In genomic region chr22:31681625-31682345, GRCh38 we compare ENCODE assay signal across 12 cellular contexts. TPM values are rescaled to one million over a fixed set of nuclear protein-coding genes. Genes with fewer than 3 reads are reported as not detected.
DNase-seq lines count a peak whose midpoint lies in the region; ATAC-seq and TF ChIP-seq lines count a peak whose summit lies in the region.
"Had no signal": no experiment of that assay in that cellular context is flagged by ENCODE, and none has a peak within 500 bp of the region (broad histone marks: within the 10 kb centered on the region; RNA-seq: fewer than 3 reads in every experiment).

No MANE protein-coding gene starts in this region.

- TF ChIP-seq CTCF in ascending aorta (IDR thresholded peaks at IDR 0.05) (no peak), fibroblast of pulmonary artery (IDR thresholded peaks at IDR 0.05; ENCODE audit: low read length, missing control alignments) (no peak)

- DNase-seq in EL (peak; percentile 14), ascending aorta (ENCODE audit: low spot score in 2 of 2) (no peak), fibroblast of pulmonary artery (ENCODE audit: low read depth) (peak; percentile 17), NCI-H128 (lab: John Stamatoyannopoulos, UW; ENCODE audit: unreplicated experiment) (no peak), GM19238 (ENCODE audit: insufficient read length, low spot score) (no peak), NCI-H748 treated with DMSO at 0.1 percent for 48 hours (lab: John Stamatoyannopoulos, UW) (no peak)
- DNase-seq: activated B cell treated with CpG ODN at 0.5 μM for 24 hours; activated naive CD4-positive, alpha-beta T cell treated with anti-CD3 and anti-CD28 coated beads, Interleukin-2, amount 50 U/mL, for 16 hours; NCI-H1105 treated with DMSO at 0.1 percent for 48 hours; posterior cingulate gyrus had no signal

- intact Hi-C loops in ascending aorta (cut with DNase I): loop anchor here (5.0 kb wide), 1 partner anchor 71 kb away; the partner anchor contains the start of genes DEPDC5 and PRR14L

- H3K9me3 ChIP-seq in ascending aorta (no peaks in the 10 kb centered on the region), skeletal muscle tissue (ENCODE audit: control insufficient read depth in 3 of 3, low read length in 3 of 3) (no peaks in the 10 kb centered on the region)

- H3K36me3 ChIP-seq in ascending aorta (peaks cover 9% of the 10 kb centered on the region in 2 donors), skeletal muscle tissue (ENCODE audit: control insufficient read depth in 3 of 3, insufficient read depth in 3 of 3, low read length in 3 of 3) (peaks cover 0 to 15% (median 13%) of the 10 kb centered on the region in 3 donors)

- peaks cover 4 to 31% of the 10 kb centered on the region in 2 donors for H3K4me1 ChIP-seq in ascending aorta
- peaks cover 13 to 42% (median 30%) of the 10 kb centered on the region in 3 donors for H3K4me1 ChIP-seq in skeletal muscle tissue (ENCODE audit: control insufficient read depth in 3 of 3, insufficient read depth in 3 of 3, low read length in 3 of 3)

- H3K27ac ChIP-seq in ascending aorta (peak overlapping the region; percentile 64 to 77), skeletal muscle tissue (ENCODE audit: low read depth, low read length) (peak overlapping the region; percentile 36)

- ATAC-seq in HG03432 (IDR thresholded peaks at IDR 0.05; ENCODE audit: unreplicated experiment): no peak

- H3K27me3 ChIP-seq in ascending aorta: no peaks in the 10 kb centered on the region
- H3K27me3 ChIP-seq in skeletal muscle tissue (ENCODE audit: control insufficient read depth in 3 of 3, insufficient read depth in 3 of 3, low read length in 3 of 3): no peaks in the 10 kb centered on the region

- peak overlapping the region in 1 of 3 donors; percentile 9 for H3K9ac ChIP-seq in skeletal muscle tissue (ENCODE audit: low read depth in 1 of 3, low read length in 3 of 3)

- H3K4me3 ChIP-seq in ascending aorta: peak overlapping the region; percentile 9 to 36
- no peak overlapping the region for H3K4me3 ChIP-seq in fibroblast of pulmonary artery (replicated peaks; ENCODE audit: low read depth, low read length)
- no peak overlapping the region for H3K4me3 ChIP-seq in skeletal muscle tissue (ENCODE audit: low read length in 3 of 3)

RNA-seq across cellular contexts. Expression of gene PISD, which starts 19.8 kb away (rescaled TPM):
- total RNA-seq in ascending aorta (110 TPM), skeletal muscle tissue (11.0 TPM)

Comparison
In these comparisons a context has a peak if more than half of its experiments do, and no peak if none do; other contexts are left out.
1. DNase-seq: peak in EL (single experiment) and fibroblast of pulmonary artery (single experiment); none in ascending aorta (0 of 2), NCI-H128 (single experiment), GM19238 (single experiment) and NCI-H748 treated with DMSO at 0.1 percent for 48 hours (single experiment).
2. H3K4me3 ChIP-seq: peak in ascending aorta (2 of 2); none in fibroblast of pulmonary artery (single experiment) and skeletal muscle tissue (0 of 3).